9 cellular contexts compared by ENCODE assay signal in genomic region chrX:74383611-74384010, GRCh38. TPM values are rescaled to one million over a fixed set of nuclear protein-coding genes. Genes with fewer than 3 reads are reported as not detected.
DNase-seq lines count a peak whose midpoint lies in the region; ATAC-seq and TF ChIP-seq lines count a peak whose summit lies in the region.
"Had no signal": no experiment of that assay in that cellular context is flagged by ENCODE, and none has a peak within 500 bp of the region (broad histone marks: within the 10 kb centered on the region; RNA-seq: fewer than 3 reads in every experiment).

No MANE protein-coding gene starts in this region.

- TF ChIP-seq EP300 in esophagus muscularis mucosa (IDR thresholded peaks at IDR 0.05) = no peak
- no peak for TF ChIP-seq EP300 in neural cell (conservative IDR thresholded peaks at IDR 0.05; ENCODE audit: poor library complexity, severe bottlenecking)

- no peak for ATAC-seq in HG02981 (IDR thresholded peaks at IDR 0.05; ENCODE audit: unreplicated experiment)

- H2AFZ ChIP-seq in neural cell (ENCODE audit: low read depth, low read length) = no peak overlapping the region

- H3K4me3 ChIP-seq in esophagus muscularis mucosa = no peak overlapping the region
- H3K4me3 ChIP-seq in neural cell (ENCODE audit: low read length) = no peak overlapping the region
- H3K4me3 ChIP-seq: BLaER1 had no signal

- TF ChIP-seq CTCF in esophagus muscularis mucosa (IDR thresholded peaks at IDR 0.05) (peak; percentile 28 to 53 (median 32)), neural cell (IDR thresholded peaks at IDR 0.05; ENCODE audit: poor library complexity, severe bottlenecking) (peak; percentile 78)

- H3K27ac ChIP-seq in esophagus muscularis mucosa (replicated peaks in 1 of 4) (no peak overlapping the region), neural cell (ENCODE audit: low read length) (no peak overlapping the region)
- H3K27ac ChIP-seq: BLaER1 had no signal

- no peak overlapping the region for H3K4me2 ChIP-seq in neural cell (ENCODE audit: low read length)
- H3K4me2 ChIP-seq: BLaER1 had no signal

- intact Hi-C loops in esophagus muscularis mucosa (cut with DNase I) = loop anchor here (2.0 to 10.0 kb wide), 3 partner anchors 39 to 167 kb away; partner anchors contain the start of gene SLC16A2

- H4K20me1 ChIP-seq in neural cell (ENCODE audit: insufficient read depth) = no peaks in the 10 kb centered on the region
- H4K20me1 ChIP-seq: BLaER1 had no signal

- 48% methylated on average over 2 of the region's 2 CpGs for WGBS in esophagus muscularis mucosa

- no peaks in the 10 kb centered on the region for H3K36me3 ChIP-seq in esophagus muscularis mucosa
- no peaks in the 10 kb centered on the region for H3K36me3 ChIP-seq in neural cell (ENCODE audit: insufficient read depth, low read length)
- H3K36me3 ChIP-seq: BLaER1 had no signal

- no peaks in the 10 kb centered on the region for H3K79me2 ChIP-seq in neural cell (replicated peaks; ENCODE audit: insufficient read depth, low read length)

- H3K9me2 ChIP-seq in neural cell (ENCODE audit: insufficient read depth, low read length) = no peaks in the 10 kb centered on the region

- peak; percentile 82 for TF ChIP-seq RAD21 in neural cell (conservative IDR thresholded peaks at IDR 0.05)

- no peaks in the 10 kb centered on the region for H3F3A ChIP-seq in neural cell (ENCODE audit: insufficient read depth, low read length, poor library complexity, severe bottlenecking)

- no peaks in the 10 kb centered on the region for H3K4me1 ChIP-seq in esophagus muscularis mucosa
- H3K4me1 ChIP-seq: BLaER1 had no signal

- H3K9me3 ChIP-seq in esophagus muscularis mucosa (no peaks in the 10 kb centered on the region), neural cell (ENCODE audit: low read length) (no peaks in the 10 kb centered on the region)

- H3K27me3 ChIP-seq in esophagus muscularis mucosa (no peaks in the 10 kb centered on the region), neural cell (ENCODE audit: insufficient read depth, low read depth, low read length) (no peaks in the 10 kb centered on the region)

- no peak overlapping the region for H3K9ac ChIP-seq in neural cell (ENCODE audit: low read length)
- H3K9ac ChIP-seq: BLaER1 had no signal

- TF ChIP-seq POLR2A in esophagus muscularis mucosa (IDR thresholded peaks at IDR 0.05; ENCODE audit: low read depth) = no peak

- DNase-seq in NCI-H1436 (lab: John Stamatoyannopoulos, UW) (peak; percentile 12), NCI-H1436 treated with DMSO at 0.1 percent for 48 hours (lab: John Stamatoyannopoulos, UW) (no peak), HS-5 (ENCODE audit: low read depth) (peak; percentile 5), SK-MEL-5 (ENCODE audit: low read depth, low spot score) (peak; percentile 63), esophagus muscularis mucosa (ENCODE audit: extremely low spot score) (no peak)
- DNase-seq in effector CD4-positive, alpha-beta T cell = no peak

- in situ Hi-C loops in SK-MEL-5 (cut with HindIII; ENCODE audit: low pct_unique_long_range_greater_than_20kb, low sequenced_read_pairs) = no loop called here

TF ChIP-seq in neural cell, 6 proteins besides CTCF, POLR2A, EP300 and RAD21:
- TF ChIP-seq SMC3 (conservative IDR thresholded peaks at IDR 0.05; ENCODE audit: poor library complexity) = peak; percentile 88
- TF ChIP-seq EZH2 (IDR thresholded peaks at IDR 0.05; ENCODE audit: borderline replicate concordance, insufficient read depth, low read length, poor library complexity, severe bottlenecking) = no peak

RNA-seq across cellular contexts. Expression of gene SLC16A2, which starts 37.7 kb away (rescaled TPM):
- total RNA-seq in SK-MEL-5 (2014; rRNA removed; shearing (Covaris generic)) = 0.13 and 0.53 TPM in 2 replicates
- polyA plus RNA-seq in SK-MEL-5 (2015; cell fraction: cytosol; rRNA removed) = 0.27 and 0.52 TPM in 2 replicates
- polyA plus RNA-seq in SK-MEL-5 (2015; cell fraction: nucleus; rRNA removed) = 0.30 and 0.37 TPM in 2 replicates
- total RNA-seq in esophagus muscularis mucosa = 10 to 100 TPM in 1 of 4 donors, 1 to 10 TPM in 3; 7.3 to 13.7 (median 9.6) TPM
- 14.5 and 17.4 TPM in 2 replicates for polyA plus RNA-seq in neural cell
- 31.3 and 32.6 TPM in 2 replicates for polyA minus RNA-seq in neural cell

Comparison
In these comparisons a context has a peak if more than half of its experiments do, and no peak if none do; other contexts are left out.
1. DNase-seq: peak in NCI-H1436 (single experiment), HS-5 (single experiment) and SK-MEL-5 (single experiment); none in NCI-H1436 treated with DMSO at 0.1 percent for 48 hours (single experiment), esophagus muscularis mucosa (single experiment) and effector CD4-positive, alpha-beta T cell (single experiment).